Comparison of ENCODE assay signal across 8 cellular contexts in genomic region chr2:84516234-84516986, GRCh38. TPM values are rescaled to one million over a fixed set of nuclear protein-coding genes. Genes with fewer than 3 reads are reported as not detected.
A peak's percentile ranks its signal among the peaks of the same experiment; 100 is the strongest.
DNase-seq lines count a peak whose midpoint lies in the region; ATAC-seq and FAIRE-seq lines count a peak whose summit lies in the region.

TSS of gene DNAH6 (plus strand) at chr2:84516498. CDS start at chr2:84517827, 1,329 bp downstream.

- FAIRE-seq in small intestine (lab: Jason Lieb, UNC) = peak; percentile 83

- 5 to 8% (median 6%) methylated on average over 31 of the region's 31 CpGs for WGBS in small intestine, 3 donors

- H3K36me3 ChIP-seq in small intestine (ENCODE audit: control insufficient read depth in 2 of 2, insufficient read depth in 2 of 2, low read length in 2 of 2) = no peaks in the 10 kb centered on the region

- no peaks in the 10 kb centered on the region for H3K27me3 ChIP-seq in small intestine (ENCODE audit: control insufficient read depth in 2 of 2, insufficient read depth in 2 of 2, low read length in 2 of 2)

- DNase-seq in NCI-H2107 (lab: John Stamatoyannopoulos, UW) = peak; percentile 85
- DNase-seq in central memory CD8-positive, alpha-beta T cell (ENCODE audit: low spot score in 2 of 2) = peak; percentile 67 to 85
- DNase-seq in immature natural killer cell = peak; percentile 82 to 85 (median 85)
- DNase-seq in small intestine = peak; percentile 97
- DNase-seq in SKM-1 (lab: John Stamatoyannopoulos, UW; ENCODE audit: unreplicated experiment) = no peak

- H3K9me3 Mint-ChIP-seq in central memory CD8-positive, alpha-beta T cell = no peaks in the 10 kb centered on the region
- peaks cover 0 to 5% (median under 1%) of the 10 kb centered on the region in 6 donors for H3K9me3 Mint-ChIP-seq in immature natural killer cell

- H3K4me3 Mint-ChIP-seq in central memory CD8-positive, alpha-beta T cell = peak within 1 kb of the TSS; percentile 73
- peak within 1 kb of the TSS; percentile 79 to 89 (median 84) for H3K4me3 Mint-ChIP-seq in immature natural killer cell

- ATAC-seq in GM18511 (IDR thresholded peaks at IDR 0.05; ENCODE audit: unreplicated experiment) (peak; percentile 99), HG02981 (IDR thresholded peaks at IDR 0.05; ENCODE audit: unreplicated experiment) (peak; percentile 100)
- peak; percentile 99 for ATAC-seq in activated CD4-positive, CD25-positive, alpha-beta regulatory T cell treated with anti-CD3 and anti-CD28 coated beads, Interleukin-2, amount 50 U/mL, for 24 hours
- ATAC-seq in central memory CD8-positive, alpha-beta T cell (replicated peaks; ENCODE audit: extremely low read depth, poor library complexity, severe bottlenecking) = peak; percentile 99

- H3K4me1 Mint-ChIP-seq in central memory CD8-positive, alpha-beta T cell = peaks cover 14% of the 10 kb centered on the region
- peaks cover 16 to 17% of the 10 kb centered on the region in 2 donors for H3K4me1 Mint-ChIP-seq in immature natural killer cell

- H3K4me1 ChIP-seq in small intestine (ENCODE audit: control insufficient read depth in 2 of 2, insufficient read depth in 1 of 2, low read depth in 1 of 2, low read length in 1 of 2) = no peaks in the 10 kb centered on the region

- H3K27ac ChIP-seq in small intestine (ENCODE audit: low read depth in 1 of 2, low read length in 1 of 2) = no peak within 1 kb of the TSS

- H3K4me3 ChIP-seq in small intestine (ENCODE audit: low read depth in 1 of 2, low read length in 2 of 2) = peak within 1 kb of the TSS; percentile 24 to 42

- H3K27ac Mint-ChIP-seq in central memory CD8-positive, alpha-beta T cell (ENCODE audit: low read depth) = peak within 1 kb of the TSS; percentile 67
- H3K27ac Mint-ChIP-seq in immature natural killer cell = peak within 1 kb of the TSS; percentile 1 to 91 (median 75)

- peaks cover 2% of the 10 kb centered on the region for H3K36me3 Mint-ChIP-seq in central memory CD8-positive, alpha-beta T cell (ENCODE audit: insufficient read depth)
- H3K36me3 Mint-ChIP-seq in immature natural killer cell = no peaks in the 10 kb centered on the region

- no peaks in the 10 kb centered on the region for H3K9me3 ChIP-seq in small intestine (ENCODE audit: control insufficient read depth, low read depth)

- peaks cover 20% of the 10 kb centered on the region for H3K27me3 Mint-ChIP-seq in central memory CD8-positive, alpha-beta T cell
- peaks cover 5 to 17% (median 9%) of the 10 kb centered on the region in 3 donors for H3K27me3 Mint-ChIP-seq in immature natural killer cell (ENCODE audit: low read depth in 3 of 3)

RNA-seq across cellular contexts. Expression of gene DNAH6, which starts in this region (rescaled TPM):
- polyA plus RNA-seq in immature natural killer cell (under 1 TPM in 1 of 3 donors, not detected in 2; 0.07 TPM), small intestine (under 1 TPM in 2 of 3 donors, not detected in 1; 0.22 to 0.24 TPM)

Comparison
In these comparisons a context has a peak if more than half of its experiments do, and no peak if none do; other contexts are left out.
1. Peak in DNase-seq in immature natural killer cell; RNA of the gene not detected or under 1 TPM.
2. Peak in DNase-seq and H3K4me3 ChIP-seq in small intestine; RNA of the gene not detected or under 1 TPM.